In genomic region chr9:95509851-95510529, GRCh38 we compare ENCODE assay signal across 8 cellular contexts. TPM values are rescaled to one million over a fixed set of nuclear protein-coding genes. Genes with fewer than 3 reads are reported as not detected.
A peak's percentile ranks its signal among the peaks of the same experiment; 100 is the strongest.
DNase-seq lines count a peak whose midpoint lies in the region; ATAC-seq, FAIRE-seq and TF ChIP-seq lines count a peak whose summit lies in the region.

No MANE protein-coding gene starts in this region.

- no peak for FAIRE-seq in GM12892 (lab: Jason Lieb, UNC)

- no peak overlapping the region for H2AK5ac ChIP-seq in mesendoderm (ENCODE audit: low read length)

- H2BK15ac ChIP-seq in mesendoderm (replicated peaks; ENCODE audit: low read depth) = no peak overlapping the region

- peak overlapping the region; percentile 70 for H3K4me3 ChIP-seq in mesendoderm (ENCODE audit: low read length)

- H3K79me1 ChIP-seq in mesendoderm (ENCODE audit: low read length) = no peaks in the 10 kb centered on the region

- no peak overlapping the region for H4K5ac ChIP-seq in mesendoderm (ENCODE audit: low read length)

- no CpG with 5 or more reads among the region's 29 CpGs for WGBS in mesendoderm (ENCODE audit: extremely low coverage, insufficient coverage, low lambda C conversion rate)

- peaks cover 2% of the 10 kb centered on the region for H3K79me2 ChIP-seq in mesendoderm (ENCODE audit: control insufficient read depth, insufficient read depth, low read length)

- no peak overlapping the region for H3K23ac ChIP-seq in mesendoderm (ENCODE audit: low read length)

- DNase-seq in NCI-H1092 treated with DMSO at 0.1 percent for 48 hours (lab: John Stamatoyannopoulos, UW) (peak; percentile 64), NCI-H1092 (lab: John Stamatoyannopoulos, UW) (no peak), NCI-H2171 (lab: John Stamatoyannopoulos, UW) (peak; percentile 44), mesendoderm (no peak), SKM-1 (lab: John Stamatoyannopoulos, UW; ENCODE audit: unreplicated experiment) (no peak), GM12892 (ENCODE audit: insufficient read length) (no peak)

- no peak for ATAC-seq in GM19397 (IDR thresholded peaks at IDR 0.05; ENCODE audit: unreplicated experiment)

- peak overlapping the region; percentile 59 for H3K9ac ChIP-seq in mesendoderm (ENCODE audit: low read length)

- peaks cover 11% of the 10 kb centered on the region for H3K27me3 ChIP-seq in mesendoderm (ENCODE audit: insufficient read depth, low read length, poor library complexity)

- peak overlapping the region; percentile 75 for H3K27ac ChIP-seq in cingulate gyrus (ENCODE audit: low read depth, low read length)
- peak overlapping the region; percentile 69 for H3K27ac ChIP-seq in mesendoderm (ENCODE audit: low read depth, low read length)

- peak overlapping the region; percentile 84 for H3K4me2 ChIP-seq in mesendoderm (ENCODE audit: low read length)

- H3K56ac ChIP-seq in mesendoderm (ENCODE audit: low read length) = peak overlapping the region; percentile 93

- H3K4ac ChIP-seq in mesendoderm (ENCODE audit: low read depth, low read length) = no peak overlapping the region

- H3K4me1 ChIP-seq in mesendoderm (ENCODE audit: control insufficient read depth, low read depth, low read length) = peaks cover 14% of the 10 kb centered on the region

- peak overlapping the region; percentile 81 for H3K18ac ChIP-seq in mesendoderm (ENCODE audit: low read length)

- no peaks in the 10 kb centered on the region for H3K36me3 ChIP-seq in mesendoderm (ENCODE audit: control insufficient read depth, insufficient read depth, low read length)

- no peak overlapping the region for H2BK120ac ChIP-seq in mesendoderm (ENCODE audit: low read depth, low read length)

- no peak for TF ChIP-seq POLR2A in GM12892 (IDR thresholded peaks at IDR 0.05; ENCODE audit: low read depth, low read length)

- H2BK5ac ChIP-seq in mesendoderm (ENCODE audit: low read length) = no peak overlapping the region

- no peak overlapping the region for H4K8ac ChIP-seq in mesendoderm (ENCODE audit: low read depth, low read length)

RNA-seq across cellular contexts. Expression of gene PTCH1, which starts 6.8 kb away (rescaled TPM):
- 11.7 TPM for polyA plus RNA-seq in mesendoderm (2013, experiment 1 of 2)
- polyA plus RNA-seq in mesendoderm (2013, experiment 2 of 2) = 11.3 TPM
- polyA plus RNA-seq in GM12892 (2012; ENCODE audit: missing spikeins) = 4.6 TPM

Comparison
In these comparisons a context has a peak if more than half of its experiments do, and no peak if none do; other contexts are left out.
1. DNase-seq: peak in NCI-H1092 treated with DMSO at 0.1 percent for 48 hours (single experiment) and NCI-H2171 (single experiment); none in NCI-H1092 (single experiment), mesendoderm (single experiment), SKM-1 (single experiment) and GM12892 (single experiment).